1 cellular context compared by ENCODE assay signal in genomic region chr20:64220891-64221527, GRCh38.
TF ChIP-seq lines count a peak whose summit lies in the region.

No MANE protein-coding gene starts in this region.

TF ChIP-seq in K562, 482 proteins besides CTCF, POLR2A, EP300 and RAD21 (continued from another document and continues in another):
- no peak for TF ChIP-seq HOMEZ (CRISPR knock-in tag; IDR thresholded peaks at IDR 0.05)
- no peak for TF ChIP-seq RBM14 (IDR thresholded peaks at IDR 0.05; ENCODE audit: borderline replicate concordance, insufficient read depth, low read depth, low read length)
- peak; percentile 97 for TF ChIP-seq GATA2 (CRISPR knock-in tag; IDR thresholded peaks at IDR 0.05)
- peak; percentile 68 for TF ChIP-seq IRF9 (tag; IDR thresholded peaks at IDR 0.05)
- TF ChIP-seq MTF1 (CRISPR knock-in tag; IDR thresholded peaks at IDR 0.05; ENCODE audit: borderline replicate concordance): no peak
- TF ChIP-seq ZNF511 (CRISPR knock-in tag; IDR thresholded peaks at IDR 0.05): 0 out of 2 replicates have a peak, but pooled peaks have one; percentile 37
- TF ChIP-seq SMARCC2 (IDR thresholded peaks at IDR 0.05; ENCODE audit: low read depth): peak; percentile 83
- 0 out of 2 replicates have a peak, but pooled peaks have one; percentile 13 for TF ChIP-seq ZNF41 (CRISPR knock-in tag; conservative IDR thresholded peaks at IDR 0.05)
- TF ChIP-seq TFAM (CRISPR knock-in tag; conservative IDR thresholded peaks at IDR 0.05): no peak
- TF ChIP-seq NONO (IDR thresholded peaks at IDR 0.05; ENCODE audit: low read depth in 2 of 2, low read length in 1 of 2): peak in 1 of 2 experiments; percentile 50; a peak in 1 of 4 replicates
- no peak for TF ChIP-seq KAT8 (IDR thresholded peaks at IDR 0.05; ENCODE audit: low read depth)
- TF ChIP-seq CREB1 (IDR thresholded peaks at IDR 0.05): peak; percentile 54
- TF ChIP-seq CREB1 (CRISPR knock-in tag; IDR thresholded peaks at IDR 0.05): peak; percentile 51; the same call in 1 of the 2 replicates
- no peak for TF ChIP-seq NFE2L1 (tag; IDR thresholded peaks at IDR 0.05; ENCODE audit: borderline replicate concordance, low read depth)
- TF ChIP-seq ZBTB17 (CRISPR knock-in tag; IDR thresholded peaks at IDR 0.05): 0 out of 2 replicates have a peak, but pooled peaks have one; percentile 33
- TF ChIP-seq ILF3 (IDR thresholded peaks at IDR 0.05; ENCODE audit: borderline replicate concordance): no peak
- TF ChIP-seq MXI1 (IDR thresholded peaks at IDR 0.05; ENCODE audit: low read depth, low read length): peak; percentile 78
- no peak for TF ChIP-seq RB1 (IDR thresholded peaks at IDR 0.05; ENCODE audit: low read depth)
- no peak for TF ChIP-seq POLR2H (tag; IDR thresholded peaks at IDR 0.05; ENCODE audit: low read depth)
- TF ChIP-seq ZNF592 (IDR thresholded peaks at IDR 0.05): peak; percentile 77
- TF ChIP-seq SLC30A9 (CRISPR knock-in tag; IDR thresholded peaks at IDR 0.05): no peak
- no peak for TF ChIP-seq POLR2B (IDR thresholded peaks at IDR 0.05; ENCODE audit: low read depth, partially characterized antibody)
- no peak for TF ChIP-seq HMG20B (CRISPR knock-in tag; IDR thresholded peaks at IDR 0.05)
- no peak for TF ChIP-seq ZC3H8 (IDR thresholded peaks at IDR 0.05)
- TF ChIP-seq NFE2 (IDR thresholded peaks at IDR 0.05; ENCODE audit: low read depth): peak; percentile 15; the same call in 1 of the 2 replicates
- no peak for TF ChIP-seq KDM5B (IDR thresholded peaks at IDR 0.05; ENCODE audit: insufficient replicate concordance, low read depth, low read length)
- TF ChIP-seq TAF15 (IDR thresholded peaks at IDR 0.05; ENCODE audit: low read depth, low read length): no peak
- TF ChIP-seq ZNF696 (CRISPR knock-in tag; conservative IDR thresholded peaks at IDR 0.05): no peak
- no peak for TF ChIP-seq ZFP1 (CRISPR knock-in tag; IDR thresholded peaks at IDR 0.05)
- no peak for TF ChIP-seq ZNF79 (CRISPR knock-in tag; IDR thresholded peaks at IDR 0.05; ENCODE audit: low read depth)
- TF ChIP-seq ZNF695 (CRISPR knock-in tag; IDR thresholded peaks at IDR 0.05): no peak
- no peak for TF ChIP-seq TCF7L2 (IDR thresholded peaks at IDR 0.05; ENCODE audit: low read depth, low read length)
- TF ChIP-seq MAZ (CRISPR knock-in tag; conservative IDR thresholded peaks at IDR 0.05 in 1 of 2, IDR thresholded peaks at IDR 0.05 in 1 of 2): peak; percentile 62 to 65; a peak in 2 of 4 replicates
- no peak for TF ChIP-seq EHMT2 (IDR thresholded peaks at IDR 0.05)
- no peak for TF ChIP-seq SUPT5H (IDR thresholded peaks at IDR 0.05)
- peak; percentile 80; the same call in 1 of the 2 replicates for TF ChIP-seq SMARCE1 (IDR thresholded peaks at IDR 0.05)
- peak; percentile 97; the same call in 1 of the 2 replicates for TF ChIP-seq RERE (CRISPR knock-in tag; IDR thresholded peaks at IDR 0.05; ENCODE audit: borderline replicate concordance)
- TF ChIP-seq CSDE1 (IDR thresholded peaks at IDR 0.05): no peak
- no peak for TF ChIP-seq ELF2 (CRISPR knock-in tag; IDR thresholded peaks at IDR 0.05)
- no peak for TF ChIP-seq UBTF (IDR thresholded peaks at IDR 0.05; ENCODE audit: borderline replicate concordance in 1 of 2, low read depth in 2 of 2, low read length in 2 of 2)
- TF ChIP-seq PRDM10 (IDR thresholded peaks at IDR 0.05; ENCODE audit: partially characterized antibody): no peak
- TF ChIP-seq FOSL1 (tag; conservative IDR thresholded peaks at IDR 0.05): peak; percentile 22; the same call in 1 of the 2 replicates
- TF ChIP-seq TARDBP (IDR thresholded peaks at IDR 0.05): peak; percentile 74; the same call in 1 of the 2 replicates
- TF ChIP-seq HDAC8 (tag; IDR thresholded peaks at IDR 0.05): no peak
- peak; percentile 96 for TF ChIP-seq RNF2 (IDR thresholded peaks at IDR 0.05)
